ENCODE assay signal across 20 cellular contexts in the genomic region with DNA sequence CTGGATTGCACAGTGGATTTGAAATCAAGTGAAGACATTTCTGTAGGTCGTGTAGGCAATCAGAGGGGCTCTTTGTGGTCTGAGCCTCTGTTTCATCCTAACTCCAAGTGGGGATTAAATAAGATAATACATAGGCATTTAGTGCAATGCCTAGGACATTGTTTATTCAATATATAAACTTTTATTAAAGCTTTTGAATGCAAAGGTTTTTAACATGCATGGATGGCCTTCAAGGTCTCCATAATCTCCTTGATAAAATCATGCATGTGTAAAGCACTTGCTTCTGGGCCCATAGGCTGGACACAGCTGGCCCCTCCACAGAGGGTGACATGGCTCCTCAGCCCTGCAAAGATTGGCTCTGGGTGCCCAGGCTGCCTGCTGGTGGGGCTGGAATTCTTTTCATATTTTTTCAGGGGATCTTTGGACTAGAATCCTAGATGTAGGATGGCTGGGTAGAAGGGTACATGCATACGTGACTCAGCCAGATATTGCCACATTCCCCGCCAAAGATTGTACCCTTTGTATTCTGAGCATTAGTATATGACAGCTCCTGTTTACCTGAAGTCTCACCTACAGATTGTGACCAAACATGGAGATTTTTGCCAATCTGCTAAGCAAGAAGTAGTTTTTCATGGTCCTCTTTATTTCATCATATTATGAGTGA. TPM values are rescaled to one million over a fixed set of nuclear protein-coding genes. Genes with fewer than 3 reads are reported as not detected.
"Had no signal": no experiment of that assay in that cellular context is flagged by ENCODE, and none has a peak within 500 bp of the region (broad histone marks: within the 10 kb centered on the region; RNA-seq: fewer than 3 reads in every experiment).

No MANE protein-coding gene starts in this region.

- H3K9ac ChIP-seq: neural progenitor cell had no signal

- DNase-seq: activated CD4-positive, alpha-beta T cell treated with anti-CD3 and anti-CD28 coated beads, Interleukin-2, amount 10 ng/mL, durations not matched to agents 24 days and 14 days; activated naive CD4-positive, alpha-beta T cell treated with anti-CD3 and anti-CD28 coated beads, Interleukin-2, amount 50 U/mL, for 16 hours; activated T-cell treated with anti-CD3 and anti-CD28 coated beads for 4 hours; amniotic stem cell; brain microvascular endothelial cell; gastrocnemius medialis; left ventricle myocardium superior; mesendoderm; pancreas; stimulated activated CD4-positive, alpha-beta T cell treated with anti-CD3 and anti-CD28 coated beads, Interleukin-15, amount 100 ng/mL, for 24 hours; stimulated activated CD4-positive, alpha-beta T cell treated with anti-CD3 and anti-CD28 coated beads, Interleukin-4, amount 100 ng/mL, for 4 hours; stimulated activated naive CD8-positive, alpha-beta T cell treated with anti-CD3 and anti-CD28 coated beads, Interleukin-15, amount 100 ng/mL, for 72 hours had no signal

- H3K36me3 ChIP-seq: brain microvascular endothelial cell, neural progenitor cell, pancreas had no signal

- H3K9me3 Mint-ChIP-seq: activated CD4-positive, alpha-beta T cell treated with anti-CD3 and anti-CD28 coated beads, Interleukin-2, amount 10 ng/mL, durations not matched to agents 24 days and 14 days; activated T-helper 17 cell treated with anti-CD3 and anti-CD28 coated beads, Interleukin-2, amount 50 U/mL, for 72 hours; stimulated activated naive CD8-positive, alpha-beta T cell treated with anti-CD3 and anti-CD28 coated beads, Interleukin-15, amount 100 ng/mL, for 72 hours had no signal

- H3K9me3 ChIP-seq: gastrocnemius medialis, pancreas had no signal

- H3K27me3 Mint-ChIP-seq: activated T-helper 17 cell treated with anti-CD3 and anti-CD28 coated beads, Interleukin-2, amount 50 U/mL, for 72 hours had no signal

- FAIRE-seq: pancreas, urothelium cell line had no signal

- H3K4me3 Mint-ChIP-seq: activated CD4-positive, alpha-beta T cell treated with anti-CD3 and anti-CD28 coated beads, Interleukin-2, amount 10 ng/mL, durations not matched to agents 24 days and 14 days; activated T-helper 17 cell treated with anti-CD3 and anti-CD28 coated beads, Interleukin-2, amount 50 U/mL, for 72 hours; neural progenitor cell had no signal

- H2AFZ ChIP-seq: neural progenitor cell had no signal

- H3K4me1 ChIP-seq: pancreas had no signal

- H3K36me3 Mint-ChIP-seq: neural progenitor cell had no signal

- H3K27me3 ChIP-seq: brain microvascular endothelial cell, gastrocnemius medialis, neural progenitor cell, pancreas had no signal

- H3K27ac Mint-ChIP-seq: activated CD4-positive, alpha-beta T cell treated with anti-CD3 and anti-CD28 coated beads, Interleukin-2, amount 10 ng/mL, durations not matched to agents 24 days and 14 days; activated T-helper 17 cell treated with anti-CD3 and anti-CD28 coated beads, Interleukin-2, amount 50 U/mL, for 72 hours; stimulated activated naive CD8-positive, alpha-beta T cell treated with anti-CD3 and anti-CD28 coated beads, Interleukin-15, amount 100 ng/mL, for 72 hours had no signal

- H3K27ac ChIP-seq: brain microvascular endothelial cell, gastrocnemius medialis, neural progenitor cell, pancreas had no signal

- H3K4me2 ChIP-seq: neural progenitor cell had no signal

- H3K4me3 ChIP-seq: gastrocnemius medialis, neural progenitor cell, pancreas had no signal

- ATAC-seq: left ventricle myocardium superior, pancreas had no signal

RNA-seq across cellular contexts. Expression of gene AVP, which starts 19.0 kb away (rescaled TPM):
- total RNA-seq: activated CD4-positive, alpha-beta T cell treated with anti-CD3 and anti-CD28 coated beads, Interleukin-2, amount 10 ng/mL, durations not matched to agents 24 days and 14 days; activated CD8-positive, alpha-beta memory T cell treated with anti-CD3 and anti-CD28 coated beads for 36 hours; activated T-helper 17 cell treated with anti-CD3 and anti-CD28 coated beads, Interleukin-2, amount 50 U/mL, for 72 hours; chondrocyte; fibroblast of lung; gastrocnemius medialis; kidney epithelial cell; left ventricle myocardium superior; pancreas; T-helper 1 cell treated with Interleukin-12 subunit alpha and Interleukin-12 subunit beta and Interleukin-4 antibody, amounts not matched to agents 30 ng/mL and 1 ng/mL, for 36 hours had no signal
- polyA plus RNA-seq: fibroblast of lung, pancreas had no signal

RNA-seq across cellular contexts. Expression of gene OXT, which starts 32.1 kb away (rescaled TPM):
- total RNA-seq: activated CD4-positive, alpha-beta T cell treated with anti-CD3 and anti-CD28 coated beads, Interleukin-2, amount 10 ng/mL, durations not matched to agents 24 days and 14 days; activated T-helper 17 cell treated with anti-CD3 and anti-CD28 coated beads, Interleukin-2, amount 50 U/mL, for 72 hours; chondrocyte; fibroblast of lung; kidney epithelial cell; left ventricle myocardium superior had no signal
- polyA plus RNA-seq: fibroblast of lung, pancreas had no signal
